Comparison of ENCODE assay signal across 24 cellular contexts in the genomic region with DNA sequence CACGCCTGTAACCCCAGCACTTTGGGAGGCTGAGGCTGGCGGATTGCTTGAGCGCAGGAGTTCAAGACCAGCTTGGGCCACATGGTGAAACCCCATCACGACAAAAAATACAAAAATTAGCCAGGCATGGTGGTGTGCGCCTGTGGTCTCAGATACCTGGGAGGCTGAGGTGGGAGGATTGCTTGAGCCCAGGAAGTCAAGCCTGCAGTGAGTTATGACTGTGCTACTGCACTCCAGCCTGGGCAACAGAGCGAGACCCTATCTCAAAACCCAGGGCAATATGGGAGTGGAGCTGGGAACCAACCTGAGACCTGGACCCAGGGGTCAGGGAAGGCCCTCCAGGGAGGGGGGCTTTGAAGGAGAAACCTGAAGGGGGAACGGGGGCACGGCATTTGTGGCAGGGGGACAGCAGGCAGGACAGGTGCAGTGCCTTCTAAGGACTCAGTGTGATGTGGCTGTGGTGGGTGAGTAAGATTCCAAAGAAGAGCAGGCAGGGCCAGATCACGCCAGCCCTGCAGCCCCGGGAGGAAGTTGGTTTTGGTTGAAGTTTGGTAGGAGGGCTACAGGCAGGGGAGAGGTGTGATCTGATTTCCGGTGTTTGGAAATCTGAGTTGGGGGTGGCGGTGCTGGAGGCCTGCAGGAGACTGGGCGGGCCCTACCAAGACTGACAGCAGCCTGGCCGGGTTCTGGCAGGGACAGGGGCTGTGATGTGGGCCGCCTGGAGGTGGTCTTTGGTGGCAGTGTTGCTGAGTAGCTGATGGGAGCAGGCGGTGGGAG. TPM values are rescaled to one million over a fixed set of nuclear protein-coding genes. Genes with fewer than 3 reads are reported as not detected.
DNase-seq lines count a peak whose midpoint lies in the region; ATAC-seq lines count a peak whose summit lies in the region.
"Had no signal": no experiment of that assay in that cellular context is flagged by ENCODE, and none has a peak within 500 bp of the region (broad histone marks: within the 10 kb centered on the region; RNA-seq: fewer than 3 reads in every experiment).

No MANE protein-coding gene starts in this region.

- peaks cover 6% of the 10 kb centered on the region for H3K27me3 Mint-ChIP-seq in activated CD8-positive, alpha-beta T cell treated with anti-CD3 and anti-CD28 coated beads, Interleukin-2, amount 10 ng/mL, durations not matched to agents 7 days and 5 days (ENCODE audit: low read depth)
- peaks cover 45 to 46% of the 10 kb centered on the region in 2 donors for H3K27me3 Mint-ChIP-seq in stimulated activated naive B cell treated with anti-CD40 and anti-IgM and Interleukin-4, amounts not matched to agents 10 μg/mL and 1 μg/mL and 100 μg/mL, for 72 hours

- no peaks in the 10 kb centered on the region for H3K9me3 Mint-ChIP-seq in activated naive CD4-positive, alpha-beta T cell treated with anti-CD3 and anti-CD28 coated beads, Interleukin-2, amount 50 U/mL, for 72 hours
- no peaks in the 10 kb centered on the region for H3K9me3 Mint-ChIP-seq in activated CD8-positive, alpha-beta T cell treated with anti-CD3 and anti-CD28 coated beads, Interleukin-2, amount 10 ng/mL, durations not matched to agents 7 days and 5 days (ENCODE audit: insufficient read depth)
- H3K9me3 Mint-ChIP-seq in stimulated activated naive B cell treated with anti-CD40 and anti-IgM and Interleukin-4, amounts not matched to agents 10 μg/mL and 1 μg/mL and 100 μg/mL, for 72 hours, result peaks cover 6 to 9% of the 10 kb centered on the region in 2 donors

- H3K36me3 Mint-ChIP-seq in activated naive CD4-positive, alpha-beta T cell treated with anti-CD3 and anti-CD28 coated beads, Interleukin-2, amount 50 U/mL, for 72 hours, result no peaks in the 10 kb centered on the region
- H3K36me3 Mint-ChIP-seq in activated CD8-positive, alpha-beta T cell treated with anti-CD3 and anti-CD28 coated beads, Interleukin-2, amount 10 ng/mL, durations not matched to agents 7 days and 5 days (ENCODE audit: low read depth), result no peaks in the 10 kb centered on the region
- peaks cover 0 to 9% of the 10 kb centered on the region in 2 donors for H3K36me3 Mint-ChIP-seq in stimulated activated naive B cell treated with anti-CD40 and anti-IgM and Interleukin-4, amounts not matched to agents 10 μg/mL and 1 μg/mL and 100 μg/mL, for 72 hours

- H3K4me1 Mint-ChIP-seq in activated CD8-positive, alpha-beta T cell treated with anti-CD3 and anti-CD28 coated beads, Interleukin-2, amount 10 ng/mL, durations not matched to agents 7 days and 5 days (ENCODE audit: low read depth), result peaks cover 10% of the 10 kb centered on the region
- H3K4me1 Mint-ChIP-seq in stimulated activated naive B cell treated with anti-CD40 and anti-IgM and Interleukin-4, amounts not matched to agents 10 μg/mL and 1 μg/mL and 100 μg/mL, for 72 hours, result peaks cover 0 to 7% of the 10 kb centered on the region in 2 donors
- H3K4me1 Mint-ChIP-seq: IgD-negative memory B cell, T-cell had no signal

- no peak overlapping the region for H3K4me3 Mint-ChIP-seq in activated CD8-positive, alpha-beta T cell treated with anti-CD3 and anti-CD28 coated beads, Interleukin-2, amount 10 ng/mL, durations not matched to agents 7 days and 5 days
- H3K4me3 Mint-ChIP-seq in stimulated activated naive B cell treated with anti-CD40 and anti-IgM and Interleukin-4, amounts not matched to agents 10 μg/mL and 1 μg/mL and 100 μg/mL, for 72 hours, result no peak overlapping the region
- H3K4me3 Mint-ChIP-seq: IgD-negative memory B cell, T-cell had no signal

- no peak for DNase-seq in activated naive CD4-positive, alpha-beta T cell treated with anti-CD3 and anti-CD28 coated beads, Interleukin-2, amount 50 U/mL, for 72 hours (ENCODE audit: low spot score in 2 of 2)
- DNase-seq in activated naive CD4-positive, alpha-beta T cell treated with anti-CD3 and anti-CD28 coated beads, Interleukin-2, amount 50 U/mL, for 16 hours, result no peak
- peak; percentile 26 for DNase-seq in activated CD8-positive, alpha-beta T cell treated with anti-CD3 and anti-CD28 coated beads, Interleukin-2, amount 10 ng/mL, durations not matched to agents 7 days and 5 days
- DNase-seq in iPS-NIHi11 (ENCODE audit: low spot score), result peak; percentile 62
- no peak for DNase-seq in stimulated activated naive B cell treated with anti-CD40 and anti-IgM and Interleukin-4, amounts not matched to agents 10 μg/mL and 1 μg/mL and 100 μg/mL, for 72 hours
- DNase-seq in foreskin melanocyte, result no peak
- no peak for DNase-seq in DMS53 treated with DMSO at 0.1 percent for 48 hours (lab: John Stamatoyannopoulos, UW; ENCODE audit: unreplicated experiment)
- DNase-seq: activated CD8-positive, alpha-beta memory T cell treated with anti-CD3 and anti-CD28 coated beads, Interleukin-2, amount 50 U/mL, for 4 hours; amygdala; C1 segment of cervical spinal cord; effector CD8-positive, alpha-beta T cell; erythroblast; MG63; naive thymus-derived CD4-positive, alpha-beta T cell; NCI-H1436; NCI-H510A treated with DMSO at 0.1 percent for 48 hours; Peyer's patch; SJCRH30; stimulated activated CD4-positive, alpha-beta T cell treated with anti-CD3 and anti-CD28 coated beads, Interleukin-2, amount 100 ng/mL, for 24 hours; stimulated activated naive CD4-positive, alpha-beta T cell treated with Interleukin-2 at 50 U/mL for 16 hours; T-cell had no signal

- CTCF ChIA-PET in activated CD8-positive, alpha-beta T cell treated with anti-CD3 and anti-CD28 coated beads, Interleukin-2, amount 10 ng/mL, durations not matched to agents 7 days and 5 days (lab: Charles Lee), result no interaction called here

- ATAC-seq in activated naive CD4-positive, alpha-beta T cell treated with anti-CD3 and anti-CD28 coated beads, Interleukin-2, amount 50 U/mL, for 72 hours, result peak in 1 of 2 donors; percentile 87
- no peak for ATAC-seq in activated CD8-positive, alpha-beta T cell treated with anti-CD3 and anti-CD28 coated beads, Interleukin-2, amount 10 ng/mL, durations not matched to agents 7 days and 5 days
- peak; percentile 63 to 84 for ATAC-seq in stimulated activated naive B cell treated with anti-CD40 and anti-IgM and Interleukin-4, amounts not matched to agents 10 μg/mL and 1 μg/mL and 100 μg/mL, for 72 hours (replicated peaks)
- ATAC-seq: activated CD4-positive, CD25-positive, alpha-beta regulatory T cell treated with anti-CD3 and anti-CD28 coated beads, Interleukin-2, amount 50 U/mL, for 24 hours; left lung; naive thymus-derived CD4-positive, alpha-beta T cell; T-cell had no signal

- POLR2A ChIA-PET in activated CD8-positive, alpha-beta T cell treated with anti-CD3 and anti-CD28 coated beads, Interleukin-2, amount 10 ng/mL, durations not matched to agents 7 days and 5 days (lab: Charles Lee), result no interaction called here

- H3K27ac Mint-ChIP-seq in activated naive CD4-positive, alpha-beta T cell treated with anti-CD3 and anti-CD28 coated beads, Interleukin-2, amount 50 U/mL, for 72 hours, result peak overlapping the region; percentile 6 to 81
- peak overlapping the region; percentile 29 for H3K27ac Mint-ChIP-seq in activated CD8-positive, alpha-beta T cell treated with anti-CD3 and anti-CD28 coated beads, Interleukin-2, amount 10 ng/mL, durations not matched to agents 7 days and 5 days
- peak overlapping the region; percentile 20 for H3K27ac Mint-ChIP-seq in stimulated activated naive B cell treated with anti-CD40 and anti-IgM and Interleukin-4, amounts not matched to agents 10 μg/mL and 1 μg/mL and 100 μg/mL, for 72 hours
- H3K27ac Mint-ChIP-seq: IgD-negative memory B cell, T-cell had no signal

RNA-seq across cellular contexts. Expression of a gene that starts 46.2 kb away (rescaled TPM):
- 1 to 10 TPM; 2.2 to 2.4 TPM for total RNA-seq in activated naive CD4-positive, alpha-beta T cell treated with anti-CD3 and anti-CD28 coated beads, Interleukin-2, amount 50 U/mL, for 72 hours
- total RNA-seq in activated CD8-positive, alpha-beta T cell treated with anti-CD3 and anti-CD28 coated beads, Interleukin-2, amount 10 ng/mL, durations not matched to agents 7 days and 5 days, result 1 to 10 TPM; 3.8 to 4.8 TPM

Comparison
In these comparisons a context has a peak if more than half of its experiments do, and no peak if none do; other contexts are left out.
1. DNase-seq: peak in activated CD8-positive, alpha-beta T cell treated with anti-CD3 and anti-CD28 coated beads, Interleukin-2, amount 10 ng/mL, durations not matched to agents 7 days and 5 days (single experiment) and iPS-NIHi11 (single experiment); none in activated naive CD4-positive, alpha-beta T cell treated with anti-CD3 and anti-CD28 coated beads, Interleukin-2, amount 50 U/mL, for 72 hours (0 of 2), activated naive CD4-positive, alpha-beta T cell treated with anti-CD3 and anti-CD28 coated beads, Interleukin-2, amount 50 U/mL, for 16 hours (single experiment), stimulated activated naive B cell treated with anti-CD40 and anti-IgM and Interleukin-4, amounts not matched to agents 10 μg/mL and 1 μg/mL and 100 μg/mL, for 72 hours (single experiment), foreskin melanocyte (single experiment) and DMS53 treated with DMSO at 0.1 percent for 48 hours (single experiment).
2. Peak in every context shown above with its lines, with median percentiles within 50 percentile points of each other: H3K27ac Mint-ChIP-seq.